In genomic region chr9:77236693-77237092, GRCh38 we compare ENCODE assay signal across 7 cellular contexts.
"Had no signal": no experiment of that assay in that cellular context is flagged by ENCODE, and none has a peak within 500 bp of the region (broad histone marks: within the 10 kb centered on the region; RNA-seq: fewer than 3 reads in every experiment).

No MANE protein-coding gene starts in this region.

- H3K27ac Mint-ChIP-seq: IgD-negative memory B cell had no signal

- ATAC-seq: HCT116 had no signal

- DNase-seq: GOT3, H7, KBM-7 had no signal

- H3K27me3 Mint-ChIP-seq: IgD-negative memory B cell had no signal

- H3K4me3 Mint-ChIP-seq: IgD-negative memory B cell had no signal

- H3K4me3 ChIP-seq: HAP-1 had no signal

- H3K9me3 ChIP-seq: HAP-1 had no signal

- H3K4me1 Mint-ChIP-seq: IgD-negative memory B cell had no signal

- H3K9me3 Mint-ChIP-seq: IgD-negative memory B cell had no signal

- H3K4me1 ChIP-seq: HAP-1 had no signal

- FAIRE-seq: HTR-8/SVneo had no signal
